Comparison of ENCODE assay signal across 1 cellular context in genomic region chr1:77682442-77683141, GRCh38.
TF ChIP-seq lines count a peak whose summit lies in the region.

TSS of gene ZZZ3 (minus strand) at chr1:77682658. CDS start at chr1:77633354, 49,304 bp downstream.

TF ChIP-seq in GM12878, 131 proteins besides CTCF, POLR2A, EP300 and RAD21 (continued from another document and continues in another):
- no peak for TF ChIP-seq BCLAF1 (IDR thresholded peaks at IDR 0.05)
- peak; percentile 55; the same call in 1 of the 2 replicates for TF ChIP-seq DPF2 (IDR thresholded peaks at IDR 0.05)
- TF ChIP-seq IKZF1 (conservative IDR thresholded peaks at IDR 0.05) = peak; percentile 68
- peak; percentile 85 for TF ChIP-seq NBN (IDR thresholded peaks at IDR 0.05)
- no peak for TF ChIP-seq JUNB (IDR thresholded peaks at IDR 0.05)
- no peak for TF ChIP-seq MYB (IDR thresholded peaks at IDR 0.05; ENCODE audit: borderline replicate concordance, low read depth, low read length)
- 0 out of 2 replicates have a peak, but pooled peaks have one; percentile 16 for TF ChIP-seq TCF12 (IDR thresholded peaks at IDR 0.05; ENCODE audit: low read depth, low read length)
- peak; percentile 47; the same call in 1 of the 2 replicates for TF ChIP-seq CEBPZ (IDR thresholded peaks at IDR 0.05; ENCODE audit: low read depth, low read length)
- TF ChIP-seq NKRF (conservative IDR thresholded peaks at IDR 0.05) = peak; percentile 67; the same call in 1 of the 2 replicates
- TF ChIP-seq NR2C1 (IDR thresholded peaks at IDR 0.05) = peak; percentile 46; the same call in 1 of the 2 replicates
- TF ChIP-seq FOS (IDR thresholded peaks at IDR 0.05; ENCODE audit: borderline replicate concordance, extremely low read depth, insufficient read length) = peak; percentile 31
- no peak for TF ChIP-seq CBX5 (IDR thresholded peaks at IDR 0.05; ENCODE audit: low read depth)
- peak; percentile 97 for TF ChIP-seq USF2 (IDR thresholded peaks at IDR 0.05; ENCODE audit: borderline replicate concordance, low read depth, low read length)
- TF ChIP-seq SUPT20H (IDR thresholded peaks at IDR 0.05; ENCODE audit: borderline replicate concordance, control insufficient read depth, low read depth, low read length) = no peak
- no peak for TF ChIP-seq SREBF1 (IDR thresholded peaks at IDR 0.05; ENCODE audit: low read length)
- TF ChIP-seq ZBTB33 (IDR thresholded peaks at IDR 0.05) = 0 out of 2 replicates have a peak, but pooled peaks have one; percentile 35
- TF ChIP-seq RCOR1 (conservative IDR thresholded peaks at IDR 0.05; ENCODE audit: low read depth, low read length) = peak; percentile 99
- no peak for TF ChIP-seq E2F4 (IDR thresholded peaks at IDR 0.05; ENCODE audit: low read depth, low read length)
- peak; percentile 41; the same call in 1 of the 2 replicates for TF ChIP-seq ZNF687 (IDR thresholded peaks at IDR 0.05)
- TF ChIP-seq MTA3 (IDR thresholded peaks at IDR 0.05; ENCODE audit: borderline replicate concordance, low read length) = no peak
- TF ChIP-seq IRF4 (IDR thresholded peaks at IDR 0.05; ENCODE audit: low read depth, low read length) = peak; percentile 17; the same call in 1 of the 2 replicates
- peak; percentile 32; the same call in 1 of the 2 replicates for TF ChIP-seq POLR2AphosphoS2 (IDR thresholded peaks at IDR 0.05; ENCODE audit: low read depth, low read length)
- peak; percentile 94 for TF ChIP-seq MAX (IDR thresholded peaks at IDR 0.05; ENCODE audit: low read depth, low read length)
- no peak for TF ChIP-seq RFX5 (IDR thresholded peaks at IDR 0.05; ENCODE audit: low read depth, low read length)
- no peak for TF ChIP-seq PBX3 (IDR thresholded peaks at IDR 0.05; ENCODE audit: insufficient replicate concordance, low read depth, low read length)
- no peak for TF ChIP-seq NFYA (IDR thresholded peaks at IDR 0.05; ENCODE audit: borderline replicate concordance, low read depth, low read length)
- TF ChIP-seq SRF (IDR thresholded peaks at IDR 0.05; ENCODE audit: low read depth in 2 of 2, low read length in 2 of 2) = no peak
- peak; percentile 39; the same call in 1 of the 2 replicates for TF ChIP-seq MTA2 (IDR thresholded peaks at IDR 0.05; ENCODE audit: low read depth)
- TF ChIP-seq CBX3 (IDR thresholded peaks at IDR 0.05; ENCODE audit: borderline replicate concordance, low read depth) = no peak
- TF ChIP-seq POU2F2 (IDR thresholded peaks at IDR 0.05; ENCODE audit: borderline replicate concordance, low read depth, low read length) = no peak
- no peak for TF ChIP-seq NR2F1 (conservative IDR thresholded peaks at IDR 0.05)
- no peak for TF ChIP-seq RBBP5 (conservative IDR thresholded peaks at IDR 0.05)
- TF ChIP-seq ZBED1 (IDR thresholded peaks at IDR 0.05; ENCODE audit: borderline replicate concordance) = peak; percentile 98; the same call in 1 of the 2 replicates
- TF ChIP-seq E4F1 (IDR thresholded peaks at IDR 0.05; ENCODE audit: borderline replicate concordance, partially characterized antibody) = no peak
